In the genomic region with DNA sequence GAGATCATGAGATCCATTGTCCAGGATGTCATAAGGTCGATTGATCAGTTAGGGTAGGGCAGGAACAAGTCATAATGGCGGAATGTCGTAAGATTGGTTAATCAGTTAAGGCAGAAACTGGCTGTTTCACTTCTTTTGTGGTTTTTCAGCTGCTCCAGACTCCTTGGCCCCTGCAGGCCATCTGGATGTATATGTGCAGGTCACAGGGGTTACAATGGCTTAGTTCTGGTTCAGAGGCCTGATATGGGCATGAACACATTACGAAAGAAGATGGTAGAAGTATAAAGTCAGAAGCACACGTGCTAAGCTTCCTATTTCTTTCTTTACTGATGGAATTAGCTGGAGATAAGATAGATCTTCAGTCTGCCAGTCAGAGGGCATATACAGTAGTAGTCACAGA, we compare ENCODE assay signal across 1 cellular context.
TF ChIP-seq lines count a peak whose summit lies in the region.

No MANE protein-coding gene starts in this region.

TF ChIP-seq in H1, 55 proteins besides CTCF, POLR2A, EP300 and RAD21 (continued from another document):
- TF ChIP-seq, protein P1, sequence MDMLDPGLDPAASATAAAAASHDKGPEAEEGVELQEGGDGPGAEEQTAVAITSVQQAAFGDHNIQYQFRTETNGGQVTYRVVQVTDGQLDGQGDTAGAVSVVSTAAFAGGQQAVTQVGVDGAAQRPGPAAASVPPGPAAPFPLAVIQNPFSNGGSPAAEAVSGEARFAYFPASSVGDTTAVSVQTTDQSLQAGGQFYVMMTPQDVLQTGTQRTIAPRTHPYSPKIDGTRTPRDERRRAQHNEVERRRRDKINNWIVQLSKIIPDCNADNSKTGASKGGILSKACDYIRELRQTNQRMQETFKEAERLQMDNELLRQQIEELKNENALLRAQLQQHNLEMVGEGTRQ (IDR thresholded peaks at IDR 0.05; ENCODE audit: low read length): no peak
- TF ChIP-seq POLR2AphosphoS5 (IDR thresholded peaks at IDR 0.05; ENCODE audit: low read depth, low read length): no peak
- TF ChIP-seq CREB1 (IDR thresholded peaks at IDR 0.05): no peak
- TF ChIP-seq KDM1A (IDR thresholded peaks at IDR 0.05; ENCODE audit: borderline replicate concordance, low read length): no peak
- TF ChIP-seq NRF1 (IDR thresholded peaks at IDR 0.05; ENCODE audit: low read depth, low read length): no peak
- no peak for TF ChIP-seq JUN (IDR thresholded peaks at IDR 0.05; ENCODE audit: low read depth, low read length)
- TF ChIP-seq MAFK (IDR thresholded peaks at IDR 0.05; ENCODE audit: low read depth, low read length): no peak
- TF ChIP-seq KDM5A (IDR thresholded peaks at IDR 0.05; ENCODE audit: low read length): no peak
